In genomic region chr11:92843455-92843854, GRCh38 we compare ENCODE assay signal across 1 cellular context.
TF ChIP-seq lines count a peak whose summit lies in the region.

No MANE protein-coding gene starts in this region.

TF ChIP-seq in HEK293, 187 proteins besides CTCF, POLR2A, EP300 and RAD21 (continued from another document and continues in another):
- TF ChIP-seq ZNF488 (tag by site-specific recombination; IDR thresholded peaks at IDR 0.05) (no peak), ZNF121 (tag by site-specific recombination; IDR thresholded peaks at IDR 0.05) (no peak), ZNF26 (tag by site-specific recombination; IDR thresholded peaks at IDR 0.05) (no peak), ZNF274 (IDR thresholded peaks at IDR 0.05; ENCODE audit: low read length) (no peak), ZNF274 (tag by site-specific recombination; IDR thresholded peaks at IDR 0.05; ENCODE audit: borderline replicate concordance) (no peak), KLF7 (tag by site-specific recombination; IDR thresholded peaks at IDR 0.05; ENCODE audit: borderline replicate concordance) (no peak), ZNF626 (tag by site-specific recombination; IDR thresholded peaks at IDR 0.05) (no peak), REPIN1 (tag by site-specific recombination; IDR thresholded peaks at IDR 0.05; ENCODE audit: low read depth) (no peak), ZNF341 (tag by site-specific recombination; IDR thresholded peaks at IDR 0.05; ENCODE audit: low read depth) (no peak), ZNF621 (tag by site-specific recombination; IDR thresholded peaks at IDR 0.05) (no peak), ZNF202 (tag by site-specific recombination; IDR thresholded peaks at IDR 0.05; ENCODE audit: borderline replicate concordance) (no peak), ZNF223 (tag by site-specific recombination; IDR thresholded peaks at IDR 0.05) (no peak), ZNF768 (tag by site-specific recombination; IDR thresholded peaks at IDR 0.05) (no peak), MZF1 (tag by site-specific recombination; IDR thresholded peaks at IDR 0.05; ENCODE audit: borderline replicate concordance) (no peak; the same call in 1 of the 2 replicates), KLF17 (tag by site-specific recombination; IDR thresholded peaks at IDR 0.05) (no peak), ZNF629 (tag by site-specific recombination; IDR thresholded peaks at IDR 0.05) (peak; percentile 68), KLF8 (tag by site-specific recombination; IDR thresholded peaks at IDR 0.05) (no peak), ZNF362 (tag by site-specific recombination; IDR thresholded peaks at IDR 0.05) (no peak), ZSCAN18 (tag by site-specific recombination; IDR thresholded peaks at IDR 0.05) (no peak), ZNF280C (tag by site-specific recombination; IDR thresholded peaks at IDR 0.05) (no peak), ZNF48 (tag by site-specific recombination; IDR thresholded peaks at IDR 0.05) (no peak), ZNF792 (tag by site-specific recombination; IDR thresholded peaks at IDR 0.05) (no peak), ZNF155 (tag by site-specific recombination; IDR thresholded peaks at IDR 0.05) (no peak), GLI4 (tag by site-specific recombination; IDR thresholded peaks at IDR 0.05) (no peak), ZNF830 (tag by site-specific recombination; IDR thresholded peaks at IDR 0.05; ENCODE audit: low read depth) (no peak), ZNF132 (tag by site-specific recombination; IDR thresholded peaks at IDR 0.05; ENCODE audit: borderline replicate concordance) (no peak), PRDM6 (tag by site-specific recombination; IDR thresholded peaks at IDR 0.05) (peak; percentile 91), ZBTB44 (tag by site-specific recombination; IDR thresholded peaks at IDR 0.05) (peak; percentile 86), PRDM2 (tag by site-specific recombination; IDR thresholded peaks at IDR 0.05; ENCODE audit: borderline replicate concordance) (no peak), ZNF302 (tag by site-specific recombination; IDR thresholded peaks at IDR 0.05; ENCODE audit: low read depth) (no peak), ZNF23 (tag by site-specific recombination; IDR thresholded peaks at IDR 0.05; ENCODE audit: borderline replicate concordance) (no peak), ZNF18 (tag by site-specific recombination; IDR thresholded peaks at IDR 0.05) (peak; percentile 87), ZNF555 (tag by site-specific recombination; conservative IDR thresholded peaks at IDR 0.05) (no peak), ZNF324 (tag by site-specific recombination; IDR thresholded peaks at IDR 0.05) (no peak), ZNF529 (tag by site-specific recombination; IDR thresholded peaks at IDR 0.05; ENCODE audit: insufficient replicate concordance) (no peak), INSM2 (tag by site-specific recombination; IDR thresholded peaks at IDR 0.05) (no peak), ZNF76 (tag by site-specific recombination; IDR thresholded peaks at IDR 0.05; ENCODE audit: borderline replicate concordance, low read depth) (no peak), ZNF677 (tag by site-specific recombination; IDR thresholded peaks at IDR 0.05) (no peak), ZNF2 (tag by site-specific recombination; IDR thresholded peaks at IDR 0.05) (no peak)
